11 cellular contexts compared by ENCODE assay signal in genomic region chr22:42895087-42895486, GRCh38. TPM values are rescaled to one million over a fixed set of nuclear protein-coding genes. Genes with fewer than 3 reads are reported as not detected.
DNase-seq lines count a peak whose midpoint lies in the region; ATAC-seq and TF ChIP-seq lines count a peak whose summit lies in the region.
"Had no signal": no experiment of that assay in that cellular context is flagged by ENCODE, and none has a peak within 500 bp of the region (broad histone marks: within the 10 kb centered on the region; RNA-seq: fewer than 3 reads in every experiment).

No MANE protein-coding gene starts in this region.

- no peaks in the 10 kb centered on the region for H3K27me3 Mint-ChIP-seq in activated CD4-positive, alpha-beta T cell treated with anti-CD3 and anti-CD28 coated beads for 36 hours

- H3K36me3 Mint-ChIP-seq in activated CD4-positive, alpha-beta T cell treated with anti-CD3 and anti-CD28 coated beads for 36 hours (ENCODE audit: low read depth) = peaks cover 2% of the 10 kb centered on the region

- peak; percentile 58 for DNase-seq in activated CD4-positive, alpha-beta T cell treated with anti-CD3 and anti-CD28 coated beads for 36 hours
- no peak for DNase-seq in activated CD4-positive, alpha-beta T cell treated with anti-CD3 and anti-CD28 coated beads, Interleukin-2, amount 50 U/mL, for 4 hours
- peak; percentile 29 for DNase-seq in KG1 (lab: John Stamatoyannopoulos, UW)
- peak; percentile 54 for DNase-seq in amniotic epithelial cell (ENCODE audit: low read depth)
- DNase-seq in psoas muscle = no peak
- DNase-seq in DMS114 treated with DMSO at 0.1 percent for 48 hours (lab: John Stamatoyannopoulos, UW; ENCODE audit: unreplicated experiment) = no peak
- no peak for DNase-seq in head of caudate nucleus
- DNase-seq: MM.1S had no signal

- peaks cover 47% of the 10 kb centered on the region for H3K4me1 ChIP-seq in psoas muscle

- no peaks in the 10 kb centered on the region for H3K9me3 Mint-ChIP-seq in activated CD4-positive, alpha-beta T cell treated with anti-CD3 and anti-CD28 coated beads for 36 hours (ENCODE audit: low read depth)

- H3K4me3 ChIP-seq in psoas muscle = no peak overlapping the region
- H3K4me3 ChIP-seq: smooth muscle cell, vagina had no signal

- H3K4me3 Mint-ChIP-seq in activated CD4-positive, alpha-beta T cell treated with anti-CD3 and anti-CD28 coated beads for 36 hours = no peak overlapping the region

- intact Hi-C loops in activated CD4-positive, alpha-beta T cell treated with anti-CD3 and anti-CD28 coated beads for 36 hours (cut with DNase I, micrococcal nuclease) = no loop called here
- intact Hi-C loops in psoas muscle (cut with DNase I) (no loop called here), head of caudate nucleus (cut with DNase I) (no loop called here)

- POLR2A ChIA-PET in activated CD4-positive, alpha-beta T cell treated with anti-CD3 and anti-CD28 coated beads for 36 hours (lab: Charles Lee) = interaction anchor here (0.6 to 0.9 kb wide), 4 partner anchors 35 to 279 kb away, joined by 3 to 5 read pairs (median 3); partner anchors contain the start of gene PACSIN2

- TF ChIP-seq CTCF in psoas muscle (IDR thresholded peaks at IDR 0.05) = no peak

- peaks cover 36% of the 10 kb centered on the region for H3K4me1 Mint-ChIP-seq in activated CD4-positive, alpha-beta T cell treated with anti-CD3 and anti-CD28 coated beads for 36 hours

- H3K36me3 ChIP-seq in psoas muscle (ENCODE audit: insufficient read depth in 1 of 2, low read depth in 1 of 2) = peaks cover 0 to 12% of the 10 kb centered on the region in 2 donors

- H3K9me3 ChIP-seq in psoas muscle = no peaks in the 10 kb centered on the region
- H3K9me3 ChIP-seq: vagina had no signal

- CTCF ChIA-PET in activated CD4-positive, alpha-beta T cell treated with anti-CD3 and anti-CD28 coated beads for 36 hours (lab: Charles Lee) = interaction anchor here (0.7 to 1.6 kb wide), 9 partner anchors 9 to 159 kb away, joined by 3 to 8 read pairs (median 3); no protein-coding TSS in a partner anchor

- H3K27ac Mint-ChIP-seq in activated CD4-positive, alpha-beta T cell treated with anti-CD3 and anti-CD28 coated beads for 36 hours = peak overlapping the region; percentile 67

- peak; percentile 89 for ATAC-seq in activated CD4-positive, alpha-beta T cell treated with anti-CD3 and anti-CD28 coated beads for 36 hours
- ATAC-seq in psoas muscle (no peak), HG02798 (IDR thresholded peaks at IDR 0.05; ENCODE audit: poor library complexity, unreplicated experiment) (no peak)

- 54 to 61% (median 56%) methylated on average over 7 of the region's 7 CpGs for WGBS in psoas muscle, 3 donors

- H3K27me3 ChIP-seq in psoas muscle (ENCODE audit: insufficient read depth in 3 of 3, low read length in 2 of 3) = no peaks in the 10 kb centered on the region
- H3K27me3 ChIP-seq: vagina had no signal

- peak overlapping the region; percentile 21 for H3K27ac ChIP-seq in psoas muscle
- H3K27ac ChIP-seq: vagina had no signal

RNA-seq across cellular contexts. Expression of gene ARFGAP3, which starts 38.0 kb away (rescaled TPM):
- 10 to 100 TPM; 22.5 to 23.0 TPM for total RNA-seq in activated CD4-positive, alpha-beta T cell treated with anti-CD3 and anti-CD28 coated beads for 36 hours
- total RNA-seq in psoas muscle = 10 to 100 TPM; 19.7 to 36.1 (median 25.8) TPM
- 10 to 100 TPM; 18.4 to 25.0 (median 20.1) TPM for polyA plus RNA-seq in psoas muscle

Comparison
In these comparisons a context has a peak if more than half of its experiments do, and no peak if none do; other contexts are left out.
1. DNase-seq: peak in activated CD4-positive, alpha-beta T cell treated with anti-CD3 and anti-CD28 coated beads for 36 hours (single experiment), KG1 (single experiment) and amniotic epithelial cell (single experiment); none in activated CD4-positive, alpha-beta T cell treated with anti-CD3 and anti-CD28 coated beads, Interleukin-2, amount 50 U/mL, for 4 hours (0 of 2), psoas muscle (0 of 2), DMS114 treated with DMSO at 0.1 percent for 48 hours (single experiment) and head of caudate nucleus (0 of 42).